ENCODE assay signal across 2 cellular contexts in genomic region chr9:12716823-12717222, GRCh38.
TF ChIP-seq lines count a peak whose summit lies in the region.

No MANE protein-coding gene starts in this region.

TF ChIP-seq in SK-N-SH, 30 proteins besides CTCF, POLR2A, EP300 and RAD21:
- no peak for TF ChIP-seq CHD2 (IDR thresholded peaks at IDR 0.05; ENCODE audit: low read length, partially characterized antibody)
- peak; percentile 15; the same call in 1 of the 2 replicates for TF ChIP-seq SMC3 (IDR thresholded peaks at IDR 0.05; ENCODE audit: low read depth, low read length)

TF ChIP-seq in SK-N-SH treated with all-trans-retinoic acid at 6 μM for 48 hours, 23 proteins besides CTCF, POLR2A, EP300 and RAD21:
- TF ChIP-seq CREB5 (CRISPR knock-in tag; IDR thresholded peaks at IDR 0.05; ENCODE audit: low read depth) (no peak), PPARA (CRISPR knock-in tag; IDR thresholded peaks at IDR 0.05; ENCODE audit: borderline replicate concordance) (no peak), TSHZ2 (CRISPR knock-in tag; IDR thresholded peaks at IDR 0.05) (no peak), OSR1 (CRISPR knock-in tag; IDR thresholded peaks at IDR 0.05) (no peak), ARNTL (CRISPR knock-in tag; IDR thresholded peaks at IDR 0.05; ENCODE audit: borderline replicate concordance, low read depth) (no peak), ZFP30 (CRISPR knock-in tag; IDR thresholded peaks at IDR 0.05) (no peak), ZNF565 (CRISPR knock-in tag; conservative IDR thresholded peaks at IDR 0.05; ENCODE audit: low read depth) (no peak), GLIS3 (CRISPR knock-in tag; IDR thresholded peaks at IDR 0.05) (no peak), ZFP3 (CRISPR knock-in tag; IDR thresholded peaks at IDR 0.05) (no peak), ZNF70 (CRISPR knock-in tag; IDR thresholded peaks at IDR 0.05) (no peak)
- TF ChIP-seq, protein P1, sequence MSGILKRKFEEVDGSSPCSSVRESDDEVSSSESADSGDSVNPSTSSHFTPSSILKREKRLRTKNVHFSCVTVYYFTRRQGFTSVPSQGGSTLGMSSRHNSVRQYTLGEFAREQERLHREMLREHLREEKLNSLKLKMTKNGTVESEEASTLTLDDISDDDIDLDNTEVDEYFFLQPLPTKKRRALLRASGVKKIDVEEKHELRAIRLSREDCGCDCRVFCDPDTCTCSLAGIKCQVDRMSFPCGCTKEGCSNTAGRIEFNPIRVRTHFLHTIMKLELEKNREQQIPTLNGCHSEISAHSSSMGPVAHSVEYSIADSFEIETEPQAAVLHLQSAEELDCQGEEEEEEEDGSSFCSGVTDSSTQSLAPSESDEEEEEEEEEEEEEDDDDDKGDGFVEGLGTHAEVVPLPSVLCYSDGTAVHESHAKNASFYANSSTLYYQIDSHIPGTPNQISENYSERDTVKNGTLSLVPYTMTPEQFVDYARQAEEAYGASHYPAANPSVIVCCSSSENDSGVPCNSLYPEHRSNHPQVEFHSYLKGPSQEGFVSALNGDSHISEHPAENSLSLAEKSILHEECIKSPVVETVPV (CRISPR knock-in tag; IDR thresholded peaks at IDR 0.05), result no peak
- TF ChIP-seq, protein P2, sequence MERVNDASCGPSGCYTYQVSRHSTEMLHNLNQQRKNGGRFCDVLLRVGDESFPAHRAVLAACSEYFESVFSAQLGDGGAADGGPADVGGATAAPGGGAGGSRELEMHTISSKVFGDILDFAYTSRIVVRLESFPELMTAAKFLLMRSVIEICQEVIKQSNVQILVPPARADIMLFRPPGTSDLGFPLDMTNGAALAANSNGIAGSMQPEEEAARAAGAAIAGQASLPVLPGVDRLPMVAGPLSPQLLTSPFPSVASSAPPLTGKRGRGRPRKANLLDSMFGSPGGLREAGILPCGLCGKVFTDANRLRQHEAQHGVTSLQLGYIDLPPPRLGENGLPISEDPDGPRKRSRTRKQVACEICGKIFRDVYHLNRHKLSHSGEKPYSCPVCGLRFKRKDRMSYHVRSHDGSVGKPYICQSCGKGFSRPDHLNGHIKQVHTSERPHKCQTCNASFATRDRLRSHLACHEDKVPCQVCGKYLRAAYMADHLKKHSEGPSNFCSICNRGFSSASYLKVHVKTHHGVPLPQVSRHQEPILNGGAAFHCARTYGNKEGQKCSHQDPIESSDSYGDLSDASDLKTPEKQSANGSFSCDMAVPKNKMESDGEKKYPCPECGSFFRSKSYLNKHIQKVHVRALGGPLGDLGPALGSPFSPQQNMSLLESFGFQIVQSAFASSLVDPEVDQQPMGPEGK (CRISPR knock-in tag; IDR thresholded peaks at IDR 0.05; ENCODE audit: borderline replicate concordance), result no peak
